In genomic region chr4:185773419-185773818, GRCh38 we compare ENCODE assay signal across 14 cellular contexts. TPM values are rescaled to one million over a fixed set of nuclear protein-coding genes. Genes with fewer than 3 reads are reported as not detected.
DNase-seq lines count a peak whose midpoint lies in the region; ATAC-seq and TF ChIP-seq lines count a peak whose summit lies in the region.
"Had no signal": no experiment of that assay in that cellular context is flagged by ENCODE, and none has a peak within 500 bp of the region (broad histone marks: within the 10 kb centered on the region; RNA-seq: fewer than 3 reads in every experiment).

No MANE protein-coding gene starts in this region.

- DNase-seq in D341Med (ENCODE audit: low spot score) (peak; percentile 45), breast epithelium (ENCODE audit: low spot score in 2 of 2) (peak in 1 of 2 donors; percentile 38), left colon (peak; percentile 31 to 50)
- DNase-seq in stimulated activated naive B cell treated with anti-CD40 and anti-IgM and Interleukin-4, amounts not matched to agents 10 μg/mL and 1 μg/mL and 100 μg/mL, for 72 hours, result no peak
- DNase-seq in stimulated activated CD4-positive, alpha-beta T cell treated with anti-CD3 and anti-CD28 coated beads, Interleukin-1b, Interleukin-23, amount 100 ng/mL, for 48 hours, result no peak
- DNase-seq: activated T-cell treated with anti-CD3 and anti-CD28 coated beads, Interleukin-2, amount 50 U/mL, for 48 hours; GF-D8; head of caudate nucleus; NCI-H1105 had no signal

- peaks cover 0 to 8% of the 10 kb centered on the region in 2 donors for H3K4me1 Mint-ChIP-seq in stimulated activated naive B cell treated with anti-CD40 and anti-IgM and Interleukin-4, amounts not matched to agents 10 μg/mL and 1 μg/mL and 100 μg/mL, for 72 hours

- peaks cover 0 to 6% of the 10 kb centered on the region in 2 donors for H3K9me3 ChIP-seq in breast epithelium
- H3K9me3 ChIP-seq: HAP-1, neutrophil had no signal

- ATAC-seq in left colon (peak; percentile 80), esophagus mucosa (no peak), GM18505 (IDR thresholded peaks at IDR 0.05; ENCODE audit: unreplicated experiment) (no peak)
- ATAC-seq in stimulated activated naive B cell treated with anti-CD40 and anti-IgM and Interleukin-4, amounts not matched to agents 10 μg/mL and 1 μg/mL and 100 μg/mL, for 72 hours (replicated peaks), result no peak

- H3K27ac Mint-ChIP-seq in stimulated activated naive B cell treated with anti-CD40 and anti-IgM and Interleukin-4, amounts not matched to agents 10 μg/mL and 1 μg/mL and 100 μg/mL, for 72 hours, result no peak overlapping the region

- H3K4me3 ChIP-seq in breast epithelium (peak overlapping the region; percentile 5 to 54 (median 40)), rectal smooth muscle tissue (ENCODE audit: low read length) (no peak overlapping the region)
- H3K4me3 ChIP-seq: HAP-1 had no signal

- H3K27me3 ChIP-seq in breast epithelium (no peaks in the 10 kb centered on the region), rectal smooth muscle tissue (ENCODE audit: control insufficient read depth, insufficient read depth, low read length) (no peaks in the 10 kb centered on the region)

- H3K4me1 ChIP-seq in breast epithelium, result no peaks in the 10 kb centered on the region
- H3K4me1 ChIP-seq in rectal smooth muscle tissue (ENCODE audit: control insufficient read depth, insufficient read depth, low read length), result peaks cover 3% of the 10 kb centered on the region

- no peak for TF ChIP-seq CTCF in breast epithelium (IDR thresholded peaks at IDR 0.05)

- H3K36me3 ChIP-seq in breast epithelium, result no peaks in the 10 kb centered on the region
- H3K36me3 ChIP-seq in rectal smooth muscle tissue (ENCODE audit: control insufficient read depth, insufficient read depth, low read length), result no peaks in the 10 kb centered on the region
- H3K36me3 ChIP-seq: HAP-1, neutrophil had no signal

- no peak overlapping the region for H3K9ac ChIP-seq in rectal smooth muscle tissue (ENCODE audit: low read length)

- H3K27me3 Mint-ChIP-seq in stimulated activated naive B cell treated with anti-CD40 and anti-IgM and Interleukin-4, amounts not matched to agents 10 μg/mL and 1 μg/mL and 100 μg/mL, for 72 hours, result peaks cover 8 to 9% of the 10 kb centered on the region in 2 donors

- H3K27ac ChIP-seq in breast epithelium (peak overlapping the region; percentile 84 to 87), rectal smooth muscle tissue (ENCODE audit: low read depth, low read length) (peak overlapping the region; percentile 51)
- H3K27ac ChIP-seq: neutrophil had no signal

- no peak for TF ChIP-seq POLR2A in breast epithelium (IDR thresholded peaks at IDR 0.05)
- no peak for TF ChIP-seq POLR2A in GM18505 (IDR thresholded peaks at IDR 0.05; ENCODE audit: borderline replicate concordance, extremely low read depth, insufficient read depth, insufficient read length)

- intact Hi-C loops in breast epithelium (cut with DNase I; ENCODE audit: low total_unique reads), result no loop called here
- intact Hi-C loops in left colon (cut with DNase I, micrococcal nuclease), result no loop called here

- peaks cover 3 to 4% of the 10 kb centered on the region in 2 donors for H3K9me3 Mint-ChIP-seq in stimulated activated naive B cell treated with anti-CD40 and anti-IgM and Interleukin-4, amounts not matched to agents 10 μg/mL and 1 μg/mL and 100 μg/mL, for 72 hours

- no peak overlapping the region for H3K4me3 Mint-ChIP-seq in stimulated activated naive B cell treated with anti-CD40 and anti-IgM and Interleukin-4, amounts not matched to agents 10 μg/mL and 1 μg/mL and 100 μg/mL, for 72 hours

- H3K36me3 Mint-ChIP-seq in stimulated activated naive B cell treated with anti-CD40 and anti-IgM and Interleukin-4, amounts not matched to agents 10 μg/mL and 1 μg/mL and 100 μg/mL, for 72 hours, result peaks cover 0 to 3% of the 10 kb centered on the region in 2 donors

RNA-seq across cellular contexts. Expression of gene SORBS2, which starts 38.6 kb away (rescaled TPM):
- total RNA-seq in breast epithelium, result 100 to 1,000 TPM in 2 of 3 donors, 10 to 100 TPM in 1; 21.8 to 132 (median 105) TPM
- 10 to 100 TPM; 37.5 to 82.2 TPM for total RNA-seq in left colon
- 9.3 TPM for total RNA-seq in esophagus mucosa

Comparison
In these comparisons a context has a peak if more than half of its experiments do, and no peak if none do; other contexts are left out.
1. DNase-seq: peak in D341Med (single experiment) and left colon (2 of 2); none in stimulated activated naive B cell treated with anti-CD40 and anti-IgM and Interleukin-4, amounts not matched to agents 10 μg/mL and 1 μg/mL and 100 μg/mL, for 72 hours (single experiment) and stimulated activated CD4-positive, alpha-beta T cell treated with anti-CD3 and anti-CD28 coated beads, Interleukin-1b, Interleukin-23, amount 100 ng/mL, for 48 hours (single experiment).